ENCODE assay signal across 17 cellular contexts in the genomic region with DNA sequence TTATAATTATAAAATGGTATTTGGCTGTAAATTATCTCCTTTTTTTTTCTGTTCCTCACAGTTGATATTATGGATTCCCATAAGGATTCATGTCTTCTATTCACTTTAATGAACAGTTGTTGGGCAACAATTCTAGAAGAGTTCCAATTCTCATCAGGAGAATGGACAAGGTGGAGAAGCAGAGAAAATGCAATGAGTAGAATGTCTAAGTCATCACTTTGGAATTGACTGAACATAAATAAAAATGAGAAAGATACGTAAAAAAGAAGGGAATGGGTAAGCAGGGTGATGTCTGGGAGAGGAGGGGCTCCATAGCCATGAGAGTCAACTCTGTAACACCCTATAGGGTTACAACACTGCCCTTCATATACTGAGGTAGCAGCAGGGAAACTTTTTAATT.
"Had no signal": no experiment of that assay in that cellular context is flagged by ENCODE, and none has a peak within 500 bp of the region (broad histone marks: within the 10 kb centered on the region; RNA-seq: fewer than 3 reads in every experiment).

No MANE protein-coding gene starts in this region.

- H3K4me3 Mint-ChIP-seq: activated naive CD4-positive, alpha-beta T cell treated with anti-CD3 and anti-CD28 coated beads, Interleukin-2, amount 10 ng/mL, durations not matched to agents 7 days and 5 days had no signal

- H3K9me3 Mint-ChIP-seq: activated naive CD4-positive, alpha-beta T cell treated with anti-CD3 and anti-CD28 coated beads, Interleukin-2, amount 10 ng/mL, durations not matched to agents 7 days and 5 days; central memory CD8-positive, alpha-beta T cell had no signal

- H3K4me1 ChIP-seq: upper lobe of right lung had no signal

- H3K36me3 Mint-ChIP-seq: activated naive CD4-positive, alpha-beta T cell treated with anti-CD3 and anti-CD28 coated beads, Interleukin-2, amount 10 ng/mL, durations not matched to agents 7 days and 5 days had no signal

- H3K27ac Mint-ChIP-seq: activated naive CD4-positive, alpha-beta T cell treated with anti-CD3 and anti-CD28 coated beads, Interleukin-2, amount 10 ng/mL, durations not matched to agents 7 days and 5 days; naive B cell; T-helper 17 cell had no signal

- H3K36me3 ChIP-seq: adrenal gland, heart left ventricle, upper lobe of right lung, WERI-Rb-1 had no signal

- H3K27ac ChIP-seq: adrenal gland, body of pancreas, skin epidermis, upper lobe of right lung, WERI-Rb-1 had no signal

- H3K4me3 ChIP-seq: adrenal gland, body of pancreas, heart left ventricle, skin epidermis, upper lobe of right lung had no signal

- DNase-seq: activated CD4-positive, alpha-beta T cell treated with anti-CD3 and anti-CD28 coated beads, Interleukin-2, amount 50 U/mL, for 48 hours; activated naive CD4-positive, alpha-beta T cell treated with anti-CD3 and anti-CD28 coated beads, Interleukin-2, amount 10 ng/mL, durations not matched to agents 7 days and 5 days; activated T-cell treated with anti-CD3 and anti-CD28 coated beads, Interleukin-2, amount 50 U/mL, for 1 hour; adrenal gland; body of pancreas; effector CD8-positive, alpha-beta T cell; heart left ventricle; naive B cell; nucleus accumbens; stimulated activated CD4-positive, alpha-beta T cell treated with anti-CD3 and anti-CD28 coated beads, Interleukin-4, amount 100 ng/mL, for 4 hours; stimulated activated CD8-positive, alpha-beta memory T cell treated with anti-CD3 and anti-CD28 coated beads, Interleukin-4, amount 100 ng/mL, for 48 hours; stimulated activated naive CD4-positive, alpha-beta T cell treated with Interleukin-2 at 50 U/mL for 16 hours; T-helper 17 cell; upper lobe of right lung; WERI-Rb-1 had no signal

- H3K27me3 ChIP-seq: adrenal gland, body of pancreas, upper lobe of right lung had no signal

- H3K9me3 ChIP-seq: adrenal gland, body of pancreas, upper lobe of right lung had no signal

- ATAC-seq: body of pancreas, heart left ventricle, T-helper 17 cell, upper lobe of right lung had no signal
